ENCODE assay signal across 28 cellular contexts in the genomic region with DNA sequence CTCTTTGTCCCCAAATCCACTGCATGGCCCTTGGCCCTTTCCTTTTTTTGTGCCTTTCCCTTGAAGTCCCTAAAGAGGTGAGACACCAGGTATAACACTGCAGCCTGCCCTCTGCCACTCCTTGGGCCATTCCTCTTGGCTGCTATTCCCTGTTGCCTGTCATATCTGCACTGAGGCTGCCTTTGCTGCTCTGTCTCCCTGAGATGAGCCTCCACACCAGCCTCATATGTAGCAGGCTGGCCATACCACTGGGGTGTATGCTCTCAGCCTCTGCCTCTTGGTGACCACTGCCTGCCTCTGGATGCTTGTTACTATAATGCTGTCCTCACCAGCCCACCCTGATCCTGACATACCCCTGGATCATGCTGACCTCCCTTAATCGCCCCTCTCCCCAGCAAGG.
A peak's percentile ranks its signal among the peaks of the same experiment; 100 is the strongest.
DNase-seq lines count a peak whose midpoint lies in the region; ATAC-seq and TF ChIP-seq lines count a peak whose summit lies in the region.
"Had no signal": no experiment of that assay in that cellular context is flagged by ENCODE, and none has a peak within 500 bp of the region (broad histone marks: within the 10 kb centered on the region; RNA-seq: fewer than 3 reads in every experiment).

No MANE protein-coding gene starts in this region.

- TF ChIP-seq EP300 in gastroesophageal sphincter (IDR thresholded peaks at IDR 0.05) = no peak

- H3K4me1 Mint-ChIP-seq in nephron progenitor cell = no peaks in the 10 kb centered on the region
- H3K4me1 Mint-ChIP-seq: activated naive CD8-positive, alpha-beta T cell treated with anti-CD3 and anti-CD28 coated beads, Interleukin-2, amount 50 U/mL, for 24 hours; stimulated activated naive B cell treated with anti-CD40 and anti-IgM and Interleukin-4, amounts not matched to agents 10 μg/mL and 1 μg/mL and 100 μg/mL, for 72 hours had no signal

- H3K4me3 ChIP-seq in gastroesophageal sphincter (no peak overlapping the region), aorta (ENCODE audit: low read length in 2 of 2) (no peak overlapping the region)
- H3K4me3 ChIP-seq: BLaER1 treated with 17β-estradiol and CSF1 and Interleukin-3, amounts not matched to agents 10 nM and 100 nM; esophagus squamous epithelium; GM12878; SJSA1; testis had no signal

- H3K9me3 ChIP-seq in gastroesophageal sphincter (no peaks in the 10 kb centered on the region), aorta (ENCODE audit: control insufficient read depth, low read length) (no peaks in the 10 kb centered on the region)
- H3K9me3 ChIP-seq: BLaER1 treated with 17β-estradiol and CSF1 and Interleukin-3, amounts not matched to agents 10 nM and 100 nM; Caco-2; esophagus squamous epithelium; neutrophil; SJSA1; testis had no signal

- peak; percentile 60 for ATAC-seq in Right ventricle myocardium inferior
- no peak for ATAC-seq in gastroesophageal sphincter
- ATAC-seq in aorta (ENCODE audit: low FRiP score) = peak; percentile 20
- ATAC-seq: activated CD8-positive, alpha-beta T cell treated with anti-CD3 and anti-CD28 coated beads, Interleukin-2, amount 10 ng/mL, durations not matched to agents 7 days and 5 days; activated naive CD8-positive, alpha-beta T cell treated with anti-CD3 and anti-CD28 coated beads, Interleukin-2, amount 50 U/mL, for 24 hours; effector memory CD8-positive, alpha-beta T cell; GM12878; stimulated activated naive B cell treated with anti-CD40 and anti-IgM and Interleukin-4, amounts not matched to agents 10 μg/mL and 1 μg/mL and 100 μg/mL, for 72 hours had no signal

- no peaks in the 10 kb centered on the region for H3K9me3 Mint-ChIP-seq in nephron progenitor cell
- H3K9me3 Mint-ChIP-seq: activated naive CD8-positive, alpha-beta T cell treated with anti-CD3 and anti-CD28 coated beads, Interleukin-2, amount 50 U/mL, for 24 hours had no signal

- TF ChIP-seq CTCF in gastroesophageal sphincter (IDR thresholded peaks at IDR 0.05) (no peak), nephron progenitor cell (IDR thresholded peaks at IDR 0.05) (no peak)

- peak overlapping the region; percentile 70 for H3K27ac Mint-ChIP-seq in nephron progenitor cell
- H3K27ac Mint-ChIP-seq: activated CD8-positive, alpha-beta T cell treated with anti-CD3 and anti-CD28 coated beads, Interleukin-2, amount 10 ng/mL, durations not matched to agents 7 days and 5 days; activated naive CD8-positive, alpha-beta T cell treated with anti-CD3 and anti-CD28 coated beads, Interleukin-2, amount 50 U/mL, for 24 hours; effector memory CD8-positive, alpha-beta T cell; stimulated activated naive B cell treated with anti-CD40 and anti-IgM and Interleukin-4, amounts not matched to agents 10 μg/mL and 1 μg/mL and 100 μg/mL, for 72 hours had no signal

- 100% methylated on average over 1 of the region's 1 CpG; no CpG with 5 or more reads in 1 of the 2 donors for whole genome bisulfite sequencing in gastroesophageal sphincter (ENCODE audit: low coverage in 1 of 2), 2 donors
- 94% methylated on average over 1 of the region's 1 CpG for WGBS in aorta, 2 donors

- H3K4me1 ChIP-seq in gastroesophageal sphincter (peaks cover 0 to 21% (median 3%) of the 10 kb centered on the region in 3 donors), aorta (ENCODE audit: control insufficient read depth in 1 of 2, insufficient read depth in 2 of 2, low read length in 2 of 2) (peaks cover 2 to 25% of the 10 kb centered on the region in 2 donors)
- H3K4me1 ChIP-seq: BLaER1 treated with 17β-estradiol and CSF1 and Interleukin-3, amounts not matched to agents 10 nM and 100 nM; Caco-2; SJSA1 had no signal

- DNase-seq in Right ventricle myocardium inferior (ENCODE audit: missing footprints) (no peak), cardiac septum (ENCODE audit: low spot score) (no peak), nephron progenitor cell (no peak), aorta (no peak), NCI-H774 (lab: John Stamatoyannopoulos, UW) (no peak), substantia nigra (lab: John Stamatoyannopoulos, UW) (no peak), NCI-H2227 (lab: John Stamatoyannopoulos, UW; ENCODE audit: unreplicated experiment) (no peak)
- DNase-seq: activated CD4-positive, CD25-positive, alpha-beta regulatory T cell treated with anti-CD3 and anti-CD28 coated beads, Interleukin-2, amount 50 U/mL, for 72 hours; activated CD8-positive, alpha-beta T cell treated with anti-CD3 and anti-CD28 coated beads, Interleukin-2, amount 10 ng/mL, durations not matched to agents 7 days and 5 days; activated gamma-delta T cell treated with Interleukin-2 at 50 U/mL for 16 hours; activated naive CD8-positive, alpha-beta T cell treated with anti-CD3 and anti-CD28 coated beads, Interleukin-2, amount 50 U/mL, for 24 hours; activated T-cell treated with anti-CD3 and anti-CD28 coated beads for 4 hours; Caco-2; DND-41; effector memory CD8-positive, alpha-beta T cell; esophagus squamous epithelium; H7; NCI-H187; NK-92 treated with Interleukin-12 subunit alpha and Interleukin-12 subunit beta, amount 100 ng/mL, for 24 hours; stimulated activated naive B cell treated with anti-CD40 and anti-IgM and Interleukin-4, amounts not matched to agents 10 μg/mL and 1 μg/mL and 100 μg/mL, for 72 hours; T-helper 1 cell had no signal

- H3K27me3 ChIP-seq in gastroesophageal sphincter = no peaks in the 10 kb centered on the region
- no peaks in the 10 kb centered on the region for H3K27me3 ChIP-seq in aorta (ENCODE audit: control insufficient read depth in 1 of 2, insufficient read depth in 2 of 2, low read length in 1 of 2)
- H3K27me3 ChIP-seq: BLaER1 treated with 17β-estradiol and CSF1 and Interleukin-3, amounts not matched to agents 10 nM and 100 nM; brain microvascular endothelial cell; esophagus squamous epithelium; neutrophil; SJSA1; testis had no signal

- peaks cover 4% of the 10 kb centered on the region for H3K27me3 Mint-ChIP-seq in nephron progenitor cell (ENCODE audit: low read depth, poor library complexity)
- H3K27me3 Mint-ChIP-seq: activated naive CD8-positive, alpha-beta T cell treated with anti-CD3 and anti-CD28 coated beads, Interleukin-2, amount 50 U/mL, for 24 hours had no signal

- no peaks in the 10 kb centered on the region for H3K36me3 Mint-ChIP-seq in nephron progenitor cell (ENCODE audit: low read depth)
- H3K36me3 Mint-ChIP-seq: stimulated activated naive B cell treated with anti-CD40 and anti-IgM and Interleukin-4, amounts not matched to agents 10 μg/mL and 1 μg/mL and 100 μg/mL, for 72 hours had no signal

- H3K36me3 ChIP-seq in gastroesophageal sphincter (no peaks in the 10 kb centered on the region), aorta (ENCODE audit: control insufficient read depth in 1 of 2, insufficient read depth in 2 of 2, low read length in 1 of 2) (no peaks in the 10 kb centered on the region)
- H3K36me3 ChIP-seq: BLaER1 treated with 17β-estradiol and CSF1 and Interleukin-3, amounts not matched to agents 10 nM and 100 nM; brain microvascular endothelial cell; esophagus squamous epithelium; neutrophil; SJSA1 had no signal

- intact Hi-C loops in Right ventricle myocardium inferior (cut with DNase I) (no loop called here), cardiac septum (cut with DNase I) (no loop called here), aorta (cut with DNase I) (no loop called here)

- no peak for TF ChIP-seq POLR2A in gastroesophageal sphincter (IDR thresholded peaks at IDR 0.05)

- H3K4me3 Mint-ChIP-seq in nephron progenitor cell = no peak overlapping the region
- H3K4me3 Mint-ChIP-seq: activated CD8-positive, alpha-beta T cell treated with anti-CD3 and anti-CD28 coated beads, Interleukin-2, amount 10 ng/mL, durations not matched to agents 7 days and 5 days; activated naive CD8-positive, alpha-beta T cell treated with anti-CD3 and anti-CD28 coated beads, Interleukin-2, amount 50 U/mL, for 24 hours; effector memory CD8-positive, alpha-beta T cell; stimulated activated naive B cell treated with anti-CD40 and anti-IgM and Interleukin-4, amounts not matched to agents 10 μg/mL and 1 μg/mL and 100 μg/mL, for 72 hours had no signal

- H3K27ac ChIP-seq in gastroesophageal sphincter (peak overlapping the region in 3 of 4 donors; percentile 2 to 55 (median 11)), aorta (ENCODE audit: low read depth in 1 of 2, low read length in 2 of 2) (peak overlapping the region; percentile 4 to 71), substantia nigra (ENCODE audit: low read depth, low read length, poor library complexity, severe bottlenecking) (no peak overlapping the region)
- H3K27ac ChIP-seq: BLaER1 treated with 17β-estradiol and CSF1 and Interleukin-3, amounts not matched to agents 10 nM and 100 nM; brain microvascular endothelial cell; neutrophil; SJSA1; testis had no signal
